18 cellular contexts compared by ENCODE assay signal in the genomic region with DNA sequence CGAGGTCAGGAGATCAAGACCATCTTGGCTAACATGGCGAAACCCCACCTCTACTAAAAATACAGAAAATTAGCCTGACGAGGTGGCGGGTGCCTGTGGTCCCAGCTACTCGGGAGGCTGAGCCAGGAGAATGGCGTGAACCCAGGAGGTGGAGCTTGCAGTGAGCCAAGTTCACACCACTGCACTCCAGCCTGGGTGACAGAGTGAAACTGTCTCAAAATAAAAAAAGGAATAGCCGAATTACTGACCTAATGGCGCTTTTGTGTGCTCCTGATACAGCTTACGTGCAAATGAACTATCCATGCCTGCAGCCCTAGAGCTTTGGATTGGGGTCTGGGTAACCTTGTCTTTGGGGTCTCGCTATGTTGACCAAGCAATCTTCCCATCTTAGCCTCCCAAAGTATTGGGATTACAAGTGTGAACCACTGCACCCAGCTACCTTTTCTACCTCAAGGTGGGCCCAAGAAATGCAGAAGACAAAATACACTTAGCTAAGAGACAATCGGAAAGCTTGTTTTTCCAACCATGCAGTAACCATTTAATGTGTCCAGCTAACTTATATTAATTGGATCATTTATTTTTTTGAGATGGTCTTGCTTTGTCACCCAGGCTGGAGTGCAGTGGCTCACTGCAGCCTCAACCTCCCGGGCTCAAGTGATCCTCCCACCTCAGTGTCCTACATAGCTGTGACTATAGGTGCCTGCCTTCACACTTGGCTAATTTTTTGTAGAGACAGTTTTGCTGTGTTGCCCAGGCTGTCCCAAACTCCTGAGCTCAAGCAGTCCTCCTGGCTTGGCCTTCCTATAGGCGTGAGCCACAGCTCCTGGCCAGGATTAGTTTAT. TPM values are rescaled to one million over a fixed set of nuclear protein-coding genes. Genes with fewer than 3 reads are reported as not detected.
DNase-seq lines count a peak whose midpoint lies in the region; ATAC-seq, FAIRE-seq and TF ChIP-seq lines count a peak whose summit lies in the region.
"Had no signal": no experiment of that assay in that cellular context is flagged by ENCODE, and none has a peak within 500 bp of the region (broad histone marks: within the 10 kb centered on the region; RNA-seq: fewer than 3 reads in every experiment).

No MANE protein-coding gene starts in this region.

- H2BK20ac ChIP-seq in IMR-90 (ENCODE audit: low read depth, low read length): no peak overlapping the region

- H3K4me1 ChIP-seq in IMR-90 (ENCODE audit: control insufficient read depth, insufficient read depth, low read length) (peaks cover 2% of the 10 kb centered on the region; the same call in 1 of the 2 replicates), endodermal cell (ENCODE audit: control insufficient read depth, insufficient read depth, low read length) (peaks cover 4% of the 10 kb centered on the region), PC-9 (replicated peaks; ENCODE audit: insufficient read depth) (peaks cover 9% of the 10 kb centered on the region)

- H3K14ac ChIP-seq in IMR-90 (replicated peaks; ENCODE audit: low read depth, low read length): no peak overlapping the region

- no peak overlapping the region for H2BK120ac ChIP-seq in IMR-90 (ENCODE audit: low read depth, low read length)

- H3K4me3 ChIP-seq in IMR-90 (ENCODE audit: insufficient read depth, low read depth, low read length) (no peak overlapping the region), endodermal cell (ENCODE audit: low read length) (no peak overlapping the region), PC-9 (no peak overlapping the region)
- H3K4me3 ChIP-seq: BLaER1, left ventricle myocardium inferior, tibial nerve had no signal

- BruUV-seq in IMR-90 (replicated peaks; lab: Mats Ljungman, UMichigan): no TSS peak
- BruUV-seq in PC-9 (replicated peaks; lab: Mats Ljungman, UMichigan): no TSS peak

- no peaks in the 10 kb centered on the region for H3K9me3 Mint-ChIP-seq in endodermal cell
- H3K9me3 Mint-ChIP-seq: activated CD4-positive, alpha-beta T cell treated with anti-CD3 and anti-CD28 coated beads, Interleukin-2, amount 10 ng/mL, durations not matched to agents 24 days and 14 days; activated naive CD8-positive, alpha-beta T cell treated with anti-CD3 and anti-CD28 coated beads, Interleukin-2, amount 50 U/mL, for 24 hours; activated T-cell treated with anti-CD3 and anti-CD28 coated beads, Interleukin-2, amount 50 U/mL, for 72 hours; central memory CD8-positive, alpha-beta T cell; stimulated activated memory B cell treated with anti-CD40 and anti-IgM and Interleukin-4, amounts not matched to agents 10 μg/mL and 1 μg/mL and 100 μg/mL, for 72 hours had no signal

- H3K27ac ChIP-seq in IMR-90 (ENCODE audit: insufficient read depth, low read length) (no peak overlapping the region), endodermal cell (ENCODE audit: low read depth, low read length) (no peak overlapping the region), PC-9 (no peak overlapping the region)
- H3K27ac ChIP-seq: BLaER1, left ventricle myocardium inferior had no signal

- peaks cover 1% of the 10 kb centered on the region for H3K27me3 Mint-ChIP-seq in endodermal cell (ENCODE audit: insufficient read depth)
- H3K27me3 Mint-ChIP-seq: activated naive CD8-positive, alpha-beta T cell treated with anti-CD3 and anti-CD28 coated beads, Interleukin-2, amount 50 U/mL, for 24 hours; central memory CD8-positive, alpha-beta T cell; stimulated activated memory B cell treated with anti-CD40 and anti-IgM and Interleukin-4, amounts not matched to agents 10 μg/mL and 1 μg/mL and 100 μg/mL, for 72 hours had no signal

- H3K4me3 Mint-ChIP-seq in endodermal cell: no peak overlapping the region
- H3K4me3 Mint-ChIP-seq: activated CD4-positive, alpha-beta T cell treated with anti-CD3 and anti-CD28 coated beads, Interleukin-2, amount 10 ng/mL, durations not matched to agents 24 days and 14 days; activated naive CD8-positive, alpha-beta T cell treated with anti-CD3 and anti-CD28 coated beads, Interleukin-2, amount 50 U/mL, for 24 hours; activated T-cell treated with anti-CD3 and anti-CD28 coated beads, Interleukin-2, amount 50 U/mL, for 72 hours; central memory CD8-positive, alpha-beta T cell; stimulated activated memory B cell treated with anti-CD40 and anti-IgM and Interleukin-4, amounts not matched to agents 10 μg/mL and 1 μg/mL and 100 μg/mL, for 72 hours had no signal

- peak; percentile 52 for TF ChIP-seq POLR2A in GM12892 (IDR thresholded peaks at IDR 0.05; ENCODE audit: low read depth, low read length)
- peak; percentile 26; the same call in 1 of the 2 replicates for TF ChIP-seq POLR2A in IMR-90 (IDR thresholded peaks at IDR 0.05; ENCODE audit: low read depth, low read length)

- peaks cover 24% of the 10 kb centered on the region; the same call in 1 of the 2 replicates for H3F3A ChIP-seq in PC-9 (ENCODE audit: insufficient read depth, low read depth)

- no peak for FAIRE-seq in GM12892 (lab: Jason Lieb, UNC)

- H4K5ac ChIP-seq in IMR-90 (ENCODE audit: low read depth, low read length): no peak overlapping the region

- peaks cover 24% of the 10 kb centered on the region for H3K79me2 ChIP-seq in PC-9 (ENCODE audit: low read depth)

- CTCF ChIA-PET in IMR-90 (lab: Yijun Ruan, JAX) (interaction anchor here (0.6 to 2.4 kb wide), 2 partner anchors 53 to 85 kb away, joined by 3 to 12 read pairs; no protein-coding TSS in a partner anchor), PC-9 (lab: Charles Lee) (interaction anchor here (0.5 to 0.6 kb wide), 2 partner anchors 9 to 152 kb away, joined by 3 to 9 read pairs; no protein-coding TSS in a partner anchor)

- peaks cover 39% of the 10 kb centered on the region for H3K36me3 Mint-ChIP-seq in endodermal cell (ENCODE audit: low read depth)

- TF ChIP-seq CTCF in IMR-90 (conservative IDR thresholded peaks at IDR 0.05; ENCODE audit: low read depth, low read length) (no peak), endodermal cell (conservative IDR thresholded peaks at IDR 0.05) (no peak), PC-9 (conservative IDR thresholded peaks at IDR 0.05) (no peak)

- H3K27me3 ChIP-seq in IMR-90 (ENCODE audit: control insufficient read depth, insufficient read depth, low read length): no peaks in the 10 kb centered on the region; the same call in 1 of the 2 replicates
- H3K27me3 ChIP-seq in endodermal cell (ENCODE audit: control insufficient read depth, insufficient read depth, low read length, poor library complexity, severe bottlenecking): no peaks in the 10 kb centered on the region
- 0 out of 2 replicates have a peak, but pooled peaks cover 5% of the 10 kb centered on the region for H3K27me3 ChIP-seq in PC-9 (ENCODE audit: insufficient read depth, low read depth)
- H3K27me3 ChIP-seq: BLaER1, tibial nerve had no signal

- in situ Hi-C loops in IMR-90 (cut with MboI; ENCODE audit: low sequenced_read_pairs): loop anchor here (10.0 kb wide), 2 partner anchors 48 to 228 kb away; a partner anchor contains a TSS

- POLR2A ChIA-PET in IMR-90 (lab: Charles Lee; ENCODE audit: unreplicated experiment): interaction anchor here (0.6 to 1.5 kb wide), 3 partner anchors 20 to 107 kb away, joined by 3 to 5 read pairs (median 4); no protein-coding TSS in a partner anchor
- POLR2A ChIA-PET in PC-9 (lab: Charles Lee; ENCODE audit: unreplicated experiment): interaction anchor here (0.6 to 0.7 kb wide), 3 partner anchors 231 to 788 kb away, joined by 3 to 9 read pairs (median 4); a partner anchor contains a TSS

- no peak overlapping the region for H3K4ac ChIP-seq in IMR-90 (ENCODE audit: low read depth, low read length)

- dilution Hi-C loops in IMR-90 (cut with HindIII; ENCODE audit: low sequenced_read_pairs, unreplicated experiment): no loop called here

- H3K9ac ChIP-seq in IMR-90 (ENCODE audit: low read depth, low read length): no peak overlapping the region
- H3K9ac ChIP-seq in endodermal cell (ENCODE audit: extremely low read depth, low read length, poor library complexity, severe bottlenecking): no peak overlapping the region
- H3K9ac ChIP-seq: BLaER1 had no signal

- H4K20me1 ChIP-seq in IMR-90 (ENCODE audit: insufficient read depth, low read length) (peaks cover 16% of the 10 kb centered on the region; the same call in 1 of the 2 replicates), PC-9 (ENCODE audit: insufficient read depth) (no peaks in the 10 kb centered on the region)

- intact Hi-C loops in IMR-90 (cut with micrococcal nuclease) (no loop called here), PC-9 (cut with micrococcal nuclease; ENCODE audit: unreplicated experiment) (loop anchor here (5.0 kb wide), 1 partner anchor 231 kb away; a partner anchor contains a TSS)

- H3K56ac ChIP-seq in IMR-90 (ENCODE audit: extremely low read depth, insufficient read depth, low read length): no peak overlapping the region

- no peak overlapping the region for H3K23ac ChIP-seq in IMR-90 (ENCODE audit: low read depth, low read length)

- H3K18ac ChIP-seq in IMR-90 (ENCODE audit: low read depth, low read length): no peak overlapping the region

- H2AFZ ChIP-seq in IMR-90 (replicated peaks; ENCODE audit: low read length, poor library complexity): no peak overlapping the region
- no peak overlapping the region for H2AFZ ChIP-seq in PC-9

- H3K4me1 Mint-ChIP-seq in endodermal cell: peaks cover 9% of the 10 kb centered on the region

- no peaks in the 10 kb centered on the region for H3K9me2 ChIP-seq in PC-9 (ENCODE audit: insufficient read depth)

- no peak overlapping the region for H2AK5ac ChIP-seq in IMR-90 (ENCODE audit: low read depth, low read length)

- no peak overlapping the region for H2BK15ac ChIP-seq in IMR-90 (ENCODE audit: low read depth, low read length)

- WGBS in IMR-90 (ENCODE audit: extremely low coverage in 2 of 2, insufficient read length in 1 of 2), 2 experiments: 67% methylated on average over 3 of the region's 13 CpGs; no CpG with 5 or more reads in 1 of the 2 experiments
- WGBS in endodermal cell (ENCODE audit: insufficient coverage in 1 of 2, insufficient read length in 1 of 2), 2 experiments: 91 to 94% methylated on average over 11 to 13 of the region's 13 CpGs

- H3K9me1 ChIP-seq in IMR-90 (ENCODE audit: insufficient read depth, low read length): no peaks in the 10 kb centered on the region

- no peak overlapping the region for H4K91ac ChIP-seq in IMR-90 (ENCODE audit: insufficient read depth, low read depth, low read length)

- H3K79me1 ChIP-seq in IMR-90 (ENCODE audit: low read depth in 1 of 2, low read length in 2 of 2): peaks cover 18 to 30% of the 10 kb centered on the region in 2 experiments

- H3K9me3 ChIP-seq in IMR-90 (ENCODE audit: control insufficient read depth, insufficient read depth, low read length) (no peaks in the 10 kb centered on the region), endodermal cell (ENCODE audit: control insufficient read depth, low read length) (no peaks in the 10 kb centered on the region), PC-9 (ENCODE audit: insufficient read depth, low read depth) (no peaks in the 10 kb centered on the region)
- H3K9me3 ChIP-seq: BLaER1, left ventricle myocardium inferior, tibial nerve had no signal

- DNase-seq in GM12892 (ENCODE audit: insufficient read length) (no peak), IMR-90 (no peak), endodermal cell (no peak), PC-9 (no peak), HK-2 (ENCODE audit: unreplicated experiment) (no peak)
- no peak for DNase-seq in effector CD4-positive, alpha-beta T cell
- DNase-seq: activated CD4-positive, alpha-beta T cell treated with anti-CD3 and anti-CD28 coated beads, Interleukin-2, amount 10 ng/mL, durations not matched to agents 24 days and 14 days; activated naive CD8-positive, alpha-beta T cell treated with anti-CD3 and anti-CD28 coated beads, Interleukin-2, amount 50 U/mL, for 24 hours; activated T-cell treated with anti-CD3 and anti-CD28 coated beads, Interleukin-2, amount 50 U/mL, for 72 hours; DMS53; foreskin fibroblast; Kasumi-1; left ventricle myocardium inferior; NCI-H1436 had no signal

- H2BK5ac ChIP-seq in IMR-90 (ENCODE audit: low read depth, low read length, poor library complexity, severe bottlenecking): no peak overlapping the region

- H3K4me2 ChIP-seq in IMR-90 (ENCODE audit: low read depth, low read length) (no peak overlapping the region), PC-9 (no peak overlapping the region)
- H3K4me2 ChIP-seq: BLaER1 had no signal

- no peak overlapping the region for H4K8ac ChIP-seq in IMR-90 (ENCODE audit: low read depth in 2 of 2, low read length in 2 of 2)

- no peak overlapping the region for H2AK9ac ChIP-seq in IMR-90 (replicated peaks; ENCODE audit: low read depth, low read length, poor library complexity)

- no peak for ATAC-seq in IMR-90 (ENCODE audit: low read depth)
- ATAC-seq: activated naive CD8-positive, alpha-beta T cell treated with anti-CD3 and anti-CD28 coated beads, Interleukin-2, amount 50 U/mL, for 24 hours; stimulated activated memory B cell treated with anti-CD40 and anti-IgM and Interleukin-4, amounts not matched to agents 10 μg/mL and 1 μg/mL and 100 μg/mL, for 72 hours had no signal

- H3K36me3 ChIP-seq in IMR-90 (ENCODE audit: control insufficient read depth, insufficient read depth, low read length) (peaks cover 19% of the 10 kb centered on the region), endodermal cell (ENCODE audit: control insufficient read depth, insufficient read depth, low read length) (peaks cover 36% of the 10 kb centered on the region), PC-9 (ENCODE audit: low read depth) (peaks cover 20% of the 10 kb centered on the region; the same call in 1 of the 2 replicates)

- peak overlapping the region; percentile 49 for H3K27ac Mint-ChIP-seq in endodermal cell
- H3K27ac Mint-ChIP-seq: activated CD4-positive, alpha-beta T cell treated with anti-CD3 and anti-CD28 coated beads, Interleukin-2, amount 10 ng/mL, durations not matched to agents 24 days and 14 days; activated T-cell treated with anti-CD3 and anti-CD28 coated beads, Interleukin-2, amount 50 U/mL, for 72 hours had no signal

- TF ChIP-seq RAD21 in IMR-90 (IDR thresholded peaks at IDR 0.05; ENCODE audit: low read length): no peak

RNA-seq across cellular contexts. Expression of a gene that starts 5.5 kb away (rescaled TPM):
- polyA plus RNA-seq in GM12892 (2012; ENCODE audit: missing spikeins): 136 TPM
- total RNA-seq in IMR-90 (2012; rRNA removed) (74.4 and 104 TPM in 2 replicates), endodermal cell (100 to 1,000 TPM; 293 TPM), PC-9 (2021) (107 and 142 TPM in 2 replicates)
- polyA plus RNA-seq in IMR-90 (2012; rRNA removed): 192 and 211 TPM in 2 replicates
- 68.9 and 112 TPM in 2 replicates for polyA plus RNA-seq in IMR-90 (2012; cell fraction: cytosol; rRNA removed)
- polyA plus RNA-seq in IMR-90 (2012; cell fraction: nucleus; rRNA removed; ENCODE audit: low replicate concordance): 620 and 1,496 TPM in 2 replicates
- polyA plus RNA-seq in endodermal cell (2013, experiment 1 of 2): 295 TPM
- polyA plus RNA-seq in endodermal cell (2013, experiment 2 of 2): 251 TPM

RNA-seq across cellular contexts. Expression of a gene that starts 20.1 kb away (rescaled TPM):
- 11.7 TPM for polyA plus RNA-seq in GM12892 (2012; ENCODE audit: missing spikeins)
- total RNA-seq in IMR-90 (2012; rRNA removed) (14.5 and 16.9 TPM in 2 replicates), endodermal cell (10 to 100 TPM; 21.9 to 29.5 TPM), PC-9 (2021) (20.3 and 25.7 TPM in 2 replicates)
- polyA plus RNA-seq in IMR-90 (2012; rRNA removed): 30.6 and 40.9 TPM in 2 replicates
- 21.7 and 27.3 TPM in 2 replicates for polyA plus RNA-seq in IMR-90 (2012; cell fraction: cytosol; rRNA removed)
- 62.4 and 84.0 TPM in 2 replicates for polyA plus RNA-seq in IMR-90 (2012; cell fraction: nucleus; rRNA removed; ENCODE audit: low replicate concordance)
- 20.2 TPM for polyA plus RNA-seq in endodermal cell (2013, experiment 1 of 2)
- polyA plus RNA-seq in endodermal cell (2013, experiment 2 of 2): 15.5 TPM

RNA-seq across cellular contexts. Expression of a gene that starts 24.1 kb away (rescaled TPM):
- 19.0 TPM for polyA plus RNA-seq in GM12892 (2012; ENCODE audit: missing spikeins)
- total RNA-seq in IMR-90 (2012; rRNA removed) (1.1 and 1.3 TPM in 2 replicates), endodermal cell (1 to 10 TPM; 5.7 to 6.5 TPM), PC-9 (2021) (8.1 and 9.5 TPM in 2 replicates)
- polyA plus RNA-seq in IMR-90 (2012; rRNA removed): 2.5 and 3.5 TPM in 2 replicates
- 0.63 and 0.75 TPM in 2 replicates for polyA plus RNA-seq in IMR-90 (2012; cell fraction: cytosol; rRNA removed)
- 5.0 and 22.5 TPM in 2 replicates for polyA plus RNA-seq in IMR-90 (2012; cell fraction: nucleus; rRNA removed; ENCODE audit: low replicate concordance)
- 9.8 TPM for polyA plus RNA-seq in endodermal cell (2013, experiment 1 of 2)
- 9.6 TPM for polyA plus RNA-seq in endodermal cell (2013, experiment 2 of 2)

RNA-seq across cellular contexts. Expression of a gene that starts 26.0 kb away (rescaled TPM):
- not detected for polyA plus RNA-seq in GM12892 (2012; ENCODE audit: missing spikeins)
- total RNA-seq in IMR-90 (2012; rRNA removed): 6.4 and 6.6 TPM in 2 replicates
- polyA plus RNA-seq in IMR-90 (2012; rRNA removed): 35.6 and 36.0 TPM in 2 replicates
- polyA plus RNA-seq in IMR-90 (2012; cell fraction: cytosol; rRNA removed): 17.0 and 43.1 TPM in 2 replicates
- 161 and 357 TPM in 2 replicates for polyA plus RNA-seq in IMR-90 (2012; cell fraction: nucleus; rRNA removed; ENCODE audit: low replicate concordance)
- total RNA-seq in endodermal cell: 10 to 100 TPM; 49.9 to 89.0 TPM
- polyA plus RNA-seq in endodermal cell (2013, experiment 1 of 2): 90.3 TPM
- 82.1 TPM for polyA plus RNA-seq in endodermal cell (2013, experiment 2 of 2)
- total RNA-seq in PC-9 (2021): not detected in 2 replicates

RNA-seq across cellular contexts. Expression of a gene that starts 38.3 kb away (rescaled TPM):
- polyA plus RNA-seq in GM12892 (2012; ENCODE audit: missing spikeins): not detected
- total RNA-seq in IMR-90 (2012; rRNA removed) (2.2 and 2.5 TPM in 2 replicates), endodermal cell (10 to 100 TPM; 69.9 to 96.4 TPM), PC-9 (2021) (not detected in 2 replicates)
- 11.6 and 13.3 TPM in 2 replicates for polyA plus RNA-seq in IMR-90 (2012; rRNA removed)
- polyA plus RNA-seq in IMR-90 (2012; cell fraction: cytosol; rRNA removed): 7.2 and 13.1 TPM in 2 replicates
- 34.4 and 64.4 TPM in 2 replicates for polyA plus RNA-seq in IMR-90 (2012; cell fraction: nucleus; rRNA removed; ENCODE audit: low replicate concordance)
- 115 TPM for polyA plus RNA-seq in endodermal cell (2013, experiment 1 of 2)
- 105 TPM for polyA plus RNA-seq in endodermal cell (2013, experiment 2 of 2)
- total RNA-seq: activated CD4-positive, alpha-beta T cell treated with anti-CD3 and anti-CD28 coated beads, Interleukin-2, amount 10 ng/mL, durations not matched to agents 24 days and 14 days had no signal
